In genomic region chr1:161177112-161177935, GRCh38 we compare ENCODE assay signal across 8 cellular contexts. TPM values are rescaled to one million over a fixed set of nuclear protein-coding genes. Genes with fewer than 3 reads are reported as not detected.
DNase-seq lines count a peak whose midpoint lies in the region; ATAC-seq and TF ChIP-seq lines count a peak whose summit lies in the region.

Gene B4GALT3, minus strand, starts transcription at chr1:161177507. Its CDS starts 1,447 bp downstream, at chr1:161176060.

- H3K4me1 ChIP-seq in liver (ENCODE audit: control insufficient read depth in 4 of 4, insufficient read depth in 4 of 4, low read length in 3 of 4), result peaks cover 0 to 31% (median 26%) of the 10 kb centered on the region in 4 donors

- intact Hi-C loops in CD14-positive monocyte (cut with micrococcal nuclease), result no loop called here
- intact Hi-C loops in activated CD4-positive, alpha-beta memory T cell treated with anti-CD3 and anti-CD28 coated beads for 36 hours (cut with micrococcal nuclease), result no loop called here

- H3K4me1 Mint-ChIP-seq in CD14-positive monocyte, result peaks cover 42% of the 10 kb centered on the region
- H3K4me1 Mint-ChIP-seq in activated CD4-positive, alpha-beta memory T cell treated with anti-CD3 and anti-CD28 coated beads for 36 hours (ENCODE audit: low read depth), result peaks cover 58% of the 10 kb centered on the region

- H3K9ac ChIP-seq in liver (ENCODE audit: low read depth in 1 of 2, low read length in 2 of 2), result peak within 1 kb of the TSS; percentile 82 to 96

- peak within 1 kb of the TSS; percentile 95 to 100 (median 99) for H3K27ac Mint-ChIP-seq in CD14-positive monocyte
- peak within 1 kb of the TSS; percentile 97 for H3K27ac Mint-ChIP-seq in activated CD4-positive, alpha-beta memory T cell treated with anti-CD3 and anti-CD28 coated beads for 36 hours

- POLR2A ChIA-PET in activated CD4-positive, alpha-beta memory T cell treated with anti-CD3 and anti-CD28 coated beads for 36 hours (lab: Charles Lee), result interaction anchor here (0.6 to 3.7 kb wide), 6 partner anchors 11 to 48 kb away, joined by 3 to 41 read pairs (median 5); partner anchors contain the start of genes NDUFS2, PPOX and UFC1

- peaks cover 34 to 39% of the 10 kb centered on the region in 2 donors for H3K36me3 Mint-ChIP-seq in CD14-positive monocyte
- peaks cover 17% of the 10 kb centered on the region for H3K36me3 Mint-ChIP-seq in activated CD4-positive, alpha-beta memory T cell treated with anti-CD3 and anti-CD28 coated beads for 36 hours

- ATAC-seq in GM19395 (IDR thresholded peaks at IDR 0.05; ENCODE audit: unreplicated experiment) (peak; percentile 79), HG03521 (IDR thresholded peaks at IDR 0.05; ENCODE audit: unreplicated experiment) (peak; percentile 78)

- WGBS in liver, result 1% methylated on average over 50 of the region's 50 CpGs

- DNase-seq in CD14-positive monocyte (ENCODE audit: low spot score), result peak; percentile 83
- peak; percentile 97 for DNase-seq in NCI-H82 (lab: John Stamatoyannopoulos, UW)
- peak; percentile 97 for DNase-seq in activated CD4-positive, alpha-beta memory T cell treated with anti-CD3 and anti-CD28 coated beads for 36 hours
- DNase-seq in dermis blood vessel endothelial cell, result peak; percentile 87
- peak; percentile 97 for DNase-seq in stimulated activated CD4-positive, alpha-beta T cell treated with anti-CD3 and anti-CD28 coated beads, Interleukin-4, amount 100 ng/mL, for 1 hour

- no peaks in the 10 kb centered on the region for H3K27me3 Mint-ChIP-seq in CD14-positive monocyte (ENCODE audit: low read depth in 3 of 3)
- H3K27me3 Mint-ChIP-seq in activated CD4-positive, alpha-beta memory T cell treated with anti-CD3 and anti-CD28 coated beads for 36 hours, result no peaks in the 10 kb centered on the region

- peaks cover 0 to 23% (median 15%) of the 10 kb centered on the region in 4 donors for H3K36me3 ChIP-seq in liver (ENCODE audit: control insufficient read depth in 4 of 4, insufficient read depth in 3 of 4, low read depth in 1 of 4, low read length in 3 of 4)

- TF ChIP-seq CTCF in CD14-positive monocyte (IDR thresholded peaks at IDR 0.05) (peak; percentile 19), liver (IDR thresholded peaks at IDR 0.05; ENCODE audit: low read depth, low read length, missing input control) (peak; percentile 19)

- H3K27ac ChIP-seq in liver (ENCODE audit: low read depth in 1 of 2, low read length in 2 of 2), result peak within 1 kb of the TSS; percentile 92 to 95

- H3K9me3 Mint-ChIP-seq in CD14-positive monocyte, result no peaks in the 10 kb centered on the region
- no peaks in the 10 kb centered on the region for H3K9me3 Mint-ChIP-seq in activated CD4-positive, alpha-beta memory T cell treated with anti-CD3 and anti-CD28 coated beads for 36 hours

- peak; percentile 47 to 55 for TF ChIP-seq RAD21 in liver (IDR thresholded peaks at IDR 0.05)

- CTCF ChIA-PET in activated CD4-positive, alpha-beta memory T cell treated with anti-CD3 and anti-CD28 coated beads for 36 hours (lab: Charles Lee), result interaction anchor here (1.0 to 2.9 kb wide), 5 partner anchors 12 to 49 kb away, joined by 3 to 19 read pairs (median 7); partner anchors contain the start of genes PPOX, TOMM40L and UFC1

- H3K27me3 ChIP-seq in liver (ENCODE audit: control insufficient read depth in 4 of 4, insufficient read depth in 4 of 4, low read length in 3 of 4), result no peaks in the 10 kb centered on the region

- H3K4me3 ChIP-seq in liver (ENCODE audit: low read depth in 1 of 3, low read length in 3 of 3), result peak within 1 kb of the TSS; percentile 70 to 98 (median 80)

- H3K4me3 Mint-ChIP-seq in CD14-positive monocyte, result peak within 1 kb of the TSS; percentile 99 to 100
- H3K4me3 Mint-ChIP-seq in activated CD4-positive, alpha-beta memory T cell treated with anti-CD3 and anti-CD28 coated beads for 36 hours, result peak within 1 kb of the TSS; percentile 100

- no peaks in the 10 kb centered on the region for H3K9me3 ChIP-seq in liver (ENCODE audit: control insufficient read depth in 4 of 4, low read length in 3 of 4)

TF ChIP-seq in liver, 16 proteins besides CTCF, POLR2A, EP300 and RAD21:
- TF ChIP-seq ZBTB33 (IDR thresholded peaks at IDR 0.05) (no peak), YY1 (IDR thresholded peaks at IDR 0.05) (peak; percentile 99), FOXA1 (IDR thresholded peaks at IDR 0.05) (no peak), EGR1 (IDR thresholded peaks at IDR 0.05; ENCODE audit: low read depth in 2 of 2) (peak; percentile 87 to 94), JUND (IDR thresholded peaks at IDR 0.05) (no peak), GABPA (IDR thresholded peaks at IDR 0.05 in 1 of 2, conservative IDR thresholded peaks at IDR 0.05 in 1 of 2) (no peak), NR2F2 (IDR thresholded peaks at IDR 0.05) (peak; percentile 39), MAX (IDR thresholded peaks at IDR 0.05) (peak; percentile 77), SP1 (IDR thresholded peaks at IDR 0.05) (peak; percentile 69), REST (IDR thresholded peaks at IDR 0.05) (peak; percentile 8), RXRA (IDR thresholded peaks at IDR 0.05) (peak; percentile 66 to 70), HNF4A (conservative IDR thresholded peaks at IDR 0.05) (peak; percentile 13 to 43), FOXA2 (IDR thresholded peaks at IDR 0.05) (no peak)

RNA-seq across cellular contexts. Expression of gene B4GALT3, which starts in this region (rescaled TPM):
- 10 to 100 TPM; 16.8 to 21.0 TPM for polyA plus RNA-seq in CD14-positive monocyte
- 10 to 100 TPM; 46.3 to 50.9 TPM for total RNA-seq in activated CD4-positive, alpha-beta memory T cell treated with anti-CD3 and anti-CD28 coated beads for 36 hours
- total RNA-seq in dermis blood vessel endothelial cell, result 24.8 and 44.1 TPM in 2 replicates
- 10 to 100 TPM; 13.1 to 23.8 TPM for total RNA-seq in liver
- 10 to 100 TPM; 14.0 to 15.4 TPM for polyA plus RNA-seq in liver

Comparison
In these comparisons a context has a peak if more than half of its experiments do, and no peak if none do; other contexts are left out.
1. Peak in every context shown above with its lines: DNase-seq, ATAC-seq, H3K4me3 ChIP-seq and H3K27ac ChIP-seq.